ENCODE assay signal across 23 cellular contexts in the genomic region with DNA sequence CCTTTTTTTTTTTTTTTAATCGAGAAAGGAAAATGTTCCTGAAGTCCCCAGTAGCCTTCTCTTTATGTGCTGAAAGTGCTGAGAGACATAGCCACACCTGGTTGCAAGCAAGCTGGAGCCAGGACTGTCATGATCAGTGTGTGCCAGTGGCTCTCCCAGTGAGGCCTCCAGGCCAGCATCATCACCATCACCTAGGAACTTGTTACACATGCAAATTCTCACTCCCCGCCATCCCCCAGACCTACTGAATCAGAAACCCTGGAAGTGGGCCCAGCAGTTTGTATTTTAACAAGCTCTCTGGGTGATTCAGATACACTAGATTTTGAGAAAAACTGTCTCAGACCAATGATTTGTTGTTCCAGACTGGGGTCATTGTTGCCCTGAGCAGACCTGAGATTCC.
DNase-seq lines count a peak whose midpoint lies in the region; ATAC-seq and TF ChIP-seq lines count a peak whose summit lies in the region.
"Had no signal": no experiment of that assay in that cellular context is flagged by ENCODE, and none has a peak within 500 bp of the region (broad histone marks: within the 10 kb centered on the region; RNA-seq: fewer than 3 reads in every experiment).

No MANE protein-coding gene starts in this region.

- H3K9ac ChIP-seq in mesendoderm (ENCODE audit: low read length), result no peak overlapping the region
- H3K9ac ChIP-seq: BLaER1 treated with 17β-estradiol and CSF1 and Interleukin-3, amounts not matched to agents 10 nM and 100 nM; GM23248 had no signal

- H3K4me1 ChIP-seq in mesendoderm (ENCODE audit: control insufficient read depth, low read depth, low read length) (peaks cover 12% of the 10 kb centered on the region), thyroid gland (peaks cover 0 to 5% of the 10 kb centered on the region in 2 donors)
- H3K4me1 ChIP-seq: A549; BE2C; BLaER1 treated with 17β-estradiol and CSF1 and Interleukin-3, amounts not matched to agents 10 nM and 100 nM had no signal

- peaks cover 6% of the 10 kb centered on the region for H3K27me3 Mint-ChIP-seq in activated naive CD8-positive, alpha-beta T cell treated with anti-CD3 and anti-CD28 coated beads for 36 hours
- peaks cover 2% of the 10 kb centered on the region for H3K27me3 Mint-ChIP-seq in activated naive CD8-positive, alpha-beta T cell treated with anti-CD3 and anti-CD28 coated beads, Interleukin-2, amount 50 U/mL, for 24 hours

- no peak overlapping the region for H3K18ac ChIP-seq in mesendoderm (ENCODE audit: low read length)

- H3K4ac ChIP-seq in mesendoderm (ENCODE audit: low read depth, low read length), result no peak overlapping the region

- H4K8ac ChIP-seq in mesendoderm (ENCODE audit: low read depth, low read length), result no peak overlapping the region

- no peak overlapping the region for H3K4me3 Mint-ChIP-seq in activated naive CD8-positive, alpha-beta T cell treated with anti-CD3 and anti-CD28 coated beads for 36 hours
- H3K4me3 Mint-ChIP-seq in activated naive CD8-positive, alpha-beta T cell treated with anti-CD3 and anti-CD28 coated beads, Interleukin-2, amount 50 U/mL, for 24 hours, result no peak overlapping the region
- H3K4me3 Mint-ChIP-seq: CD14-positive monocyte; CD4-positive, alpha-beta T cell; CD8-positive, alpha-beta memory T cell; H9 had no signal

- H3K4me2 ChIP-seq in mesendoderm (ENCODE audit: low read length), result no peak overlapping the region
- H3K4me2 ChIP-seq: A549; BLaER1 treated with 17β-estradiol and CSF1 and Interleukin-3, amounts not matched to agents 10 nM and 100 nM had no signal

- H3K79me2 ChIP-seq in mesendoderm (ENCODE audit: control insufficient read depth, insufficient read depth, low read length), result no peaks in the 10 kb centered on the region

- H4K5ac ChIP-seq in mesendoderm (ENCODE audit: low read length), result no peak overlapping the region

- no peak overlapping the region for H2BK5ac ChIP-seq in mesendoderm (ENCODE audit: low read length)

- intact Hi-C loops in thyroid gland (cut with DNase I), result no loop called here

- H3K27ac Mint-ChIP-seq in activated naive CD8-positive, alpha-beta T cell treated with anti-CD3 and anti-CD28 coated beads for 36 hours, result peak overlapping the region; percentile 58
- H3K27ac Mint-ChIP-seq in activated naive CD8-positive, alpha-beta T cell treated with anti-CD3 and anti-CD28 coated beads, Interleukin-2, amount 50 U/mL, for 24 hours, result no peak overlapping the region
- H3K27ac Mint-ChIP-seq: CD14-positive monocyte; CD4-positive, alpha-beta T cell; CD8-positive, alpha-beta memory T cell had no signal

- H3K27me3 ChIP-seq in mesendoderm (ENCODE audit: insufficient read depth, low read length, poor library complexity) (no peaks in the 10 kb centered on the region), thyroid gland (no peaks in the 10 kb centered on the region)
- H3K27me3 ChIP-seq: BE2C; BLaER1 treated with 17β-estradiol and CSF1 and Interleukin-3, amounts not matched to agents 10 nM and 100 nM had no signal

- no peak overlapping the region for H3K4me3 ChIP-seq in mesendoderm (ENCODE audit: low read length)
- H3K4me3 ChIP-seq in thyroid gland (replicated peaks in 1 of 3), result no peak overlapping the region
- H3K4me3 ChIP-seq: A549; BLaER1 treated with 17β-estradiol and CSF1 and Interleukin-3, amounts not matched to agents 10 nM and 100 nM; GM12878; GM23248 had no signal

- no peaks in the 10 kb centered on the region for H3K79me1 ChIP-seq in mesendoderm (ENCODE audit: low read length)

- H3K9me3 Mint-ChIP-seq in activated naive CD8-positive, alpha-beta T cell treated with anti-CD3 and anti-CD28 coated beads for 36 hours, result peaks cover 16% of the 10 kb centered on the region
- peaks cover 16% of the 10 kb centered on the region for H3K9me3 Mint-ChIP-seq in activated naive CD8-positive, alpha-beta T cell treated with anti-CD3 and anti-CD28 coated beads, Interleukin-2, amount 50 U/mL, for 24 hours
- H3K9me3 Mint-ChIP-seq: H9 had no signal

- WGBS in mesendoderm (ENCODE audit: extremely low coverage, insufficient coverage, low lambda C conversion rate), result no CpG with 5 or more reads among the region's 2 CpGs
- WGBS in thyroid gland, 2 donors, result 49 to 58% methylated on average over 2 of the region's 2 CpGs

- no peak overlapping the region for H3K56ac ChIP-seq in mesendoderm (ENCODE audit: low read length)

- H3K9me3 ChIP-seq in thyroid gland, result no peaks in the 10 kb centered on the region
- H3K9me3 ChIP-seq: A549, BE2C had no signal

- no peak overlapping the region for H3K27ac ChIP-seq in mesendoderm (ENCODE audit: low read depth, low read length)
- no peak overlapping the region for H3K27ac ChIP-seq in thyroid gland
- H3K27ac ChIP-seq in RWPE1, result no peak overlapping the region
- H3K27ac ChIP-seq: A549; BLaER1 treated with 17β-estradiol and CSF1 and Interleukin-3, amounts not matched to agents 10 nM and 100 nM; GM23248 had no signal

- no peak for TF ChIP-seq POLR2A in thyroid gland (IDR thresholded peaks at IDR 0.05)

- CTCF ChIA-PET in RWPE1 (lab: Yijun Ruan, JAX), result interaction anchor here (0.6 to 0.7 kb wide), 2 partner anchors 182 to 693 kb away, joined by 4 to 6 read pairs; a partner anchor contains a TSS

- peaks cover 2% of the 10 kb centered on the region for H3K36me3 Mint-ChIP-seq in activated naive CD8-positive, alpha-beta T cell treated with anti-CD3 and anti-CD28 coated beads for 36 hours
- no peaks in the 10 kb centered on the region for H3K36me3 Mint-ChIP-seq in activated naive CD8-positive, alpha-beta T cell treated with anti-CD3 and anti-CD28 coated beads, Interleukin-2, amount 50 U/mL, for 24 hours (ENCODE audit: low read depth)
- H3K36me3 Mint-ChIP-seq: CD14-positive monocyte had no signal

- H2AK5ac ChIP-seq in mesendoderm (ENCODE audit: low read length), result no peak overlapping the region

- TF ChIP-seq CTCF in thyroid gland (IDR thresholded peaks at IDR 0.05) (no peak), RWPE1 (conservative IDR thresholded peaks at IDR 0.05; ENCODE audit: low read depth) (no peak)

- H3K23ac ChIP-seq in mesendoderm (ENCODE audit: low read length), result no peak overlapping the region

- POLR2A ChIA-PET in RWPE1 (lab: Yijun Ruan, JAX; ENCODE audit: low non-redundant PET), result no interaction called here

- no peak for DNase-seq in activated naive CD8-positive, alpha-beta T cell treated with anti-CD3 and anti-CD28 coated beads for 36 hours
- no peak for DNase-seq in activated naive CD8-positive, alpha-beta T cell treated with anti-CD3 and anti-CD28 coated beads, Interleukin-2, amount 50 U/mL, for 24 hours
- DNase-seq in mesendoderm (peak; percentile 6), thyroid gland (peak; percentile 46 to 53), RWPE1 (ENCODE audit: low spot score) (no peak)
- DNase-seq: 8988T; ACHN; AML-193; BE2C; CD4-positive, alpha-beta T cell; CD8-positive, alpha-beta memory T cell; DMS 273 treated with DMSO at 0.1 percent for 48 hours; DMS79; EL; GDM1; GM23248; H9 had no signal

- H3K36me3 ChIP-seq in mesendoderm (ENCODE audit: control insufficient read depth, insufficient read depth, low read length), result no peaks in the 10 kb centered on the region
- no peaks in the 10 kb centered on the region for H3K36me3 ChIP-seq in thyroid gland
- H3K36me3 ChIP-seq: BE2C; BLaER1 treated with 17β-estradiol and CSF1 and Interleukin-3, amounts not matched to agents 10 nM and 100 nM had no signal

- no peaks in the 10 kb centered on the region for H3K4me1 Mint-ChIP-seq in activated naive CD8-positive, alpha-beta T cell treated with anti-CD3 and anti-CD28 coated beads for 36 hours
- H3K4me1 Mint-ChIP-seq in activated naive CD8-positive, alpha-beta T cell treated with anti-CD3 and anti-CD28 coated beads, Interleukin-2, amount 50 U/mL, for 24 hours, result no peaks in the 10 kb centered on the region
- H3K4me1 Mint-ChIP-seq: CD14-positive monocyte; CD8-positive, alpha-beta memory T cell had no signal

- ATAC-seq in activated naive CD8-positive, alpha-beta T cell treated with anti-CD3 and anti-CD28 coated beads, Interleukin-2, amount 50 U/mL, for 24 hours, result no peak
- no peak for ATAC-seq in HG03439 (IDR thresholded peaks at IDR 0.05; ENCODE audit: unreplicated experiment)
- ATAC-seq: A549, GM12878, HCT116 had no signal

- H2BK15ac ChIP-seq in mesendoderm (replicated peaks; ENCODE audit: low read depth), result no peak overlapping the region

- H2BK120ac ChIP-seq in mesendoderm (ENCODE audit: low read depth, low read length), result no peak overlapping the region

Comparison
In these comparisons a context has a peak if more than half of its experiments do, and no peak if none do; other contexts are left out.
1. DNase-seq: peak in mesendoderm (single experiment) and thyroid gland (2 of 2); none in activated naive CD8-positive, alpha-beta T cell treated with anti-CD3 and anti-CD28 coated beads for 36 hours (single experiment), activated naive CD8-positive, alpha-beta T cell treated with anti-CD3 and anti-CD28 coated beads, Interleukin-2, amount 50 U/mL, for 24 hours (single experiment) and RWPE1 (single experiment).